ENCODE assay signal across 8 cellular contexts in the genomic region with DNA sequence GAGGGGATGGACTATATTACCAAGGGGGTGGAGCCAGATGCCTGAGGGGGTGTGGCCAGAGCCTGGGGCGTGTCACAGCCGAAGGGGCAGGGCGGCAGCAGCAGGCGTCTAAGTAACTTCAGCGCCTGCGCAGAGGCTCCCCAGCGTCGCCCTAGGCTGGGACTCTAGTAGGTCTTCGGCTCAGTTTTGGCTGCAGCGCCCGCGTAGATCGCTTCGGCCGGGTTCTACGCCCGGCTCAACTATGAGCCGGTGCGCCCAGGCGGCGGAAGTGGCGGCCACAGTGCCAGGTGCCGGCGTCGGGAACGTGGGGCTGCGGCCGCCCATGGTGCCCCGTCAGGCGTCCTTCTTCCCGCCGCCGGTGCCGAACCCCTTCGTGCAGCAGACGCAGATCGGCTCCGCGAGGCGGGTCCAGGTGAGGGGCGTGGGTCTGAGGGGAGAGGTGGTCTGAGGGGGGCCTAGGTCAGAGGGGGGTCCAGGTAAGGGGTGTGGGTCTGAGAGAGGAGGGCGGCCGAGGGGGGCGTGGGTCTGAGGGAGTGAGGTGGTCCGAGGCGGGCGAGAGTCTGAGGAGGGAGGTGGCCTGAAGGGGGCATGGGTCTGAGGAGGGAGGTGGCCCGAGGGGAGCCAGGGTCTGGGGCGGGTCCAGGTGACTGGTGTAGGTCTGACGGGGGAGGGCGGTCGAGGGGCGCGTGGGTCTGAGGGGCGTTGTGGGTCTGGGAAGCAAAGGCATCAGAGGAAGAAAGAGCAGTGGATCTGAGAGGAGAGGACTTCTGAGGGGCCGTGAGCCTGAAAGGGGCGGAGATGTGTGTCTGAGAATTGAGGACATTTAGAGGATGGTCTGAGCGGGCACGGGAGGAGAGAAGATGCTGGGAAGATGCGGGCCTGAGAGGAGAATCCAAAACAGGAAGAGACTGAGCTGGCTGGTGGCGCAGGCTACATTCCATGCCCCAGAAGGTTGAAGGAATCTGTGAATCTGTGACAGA. TPM values are rescaled to one million over a fixed set of nuclear protein-coding genes. Genes with fewer than 3 reads are reported as not detected.
A peak's percentile ranks its signal among the peaks of the same experiment; 100 is the strongest.
DNase-seq lines count a peak whose midpoint lies in the region; ATAC-seq and TF ChIP-seq lines count a peak whose summit lies in the region.

A gene with protein sequence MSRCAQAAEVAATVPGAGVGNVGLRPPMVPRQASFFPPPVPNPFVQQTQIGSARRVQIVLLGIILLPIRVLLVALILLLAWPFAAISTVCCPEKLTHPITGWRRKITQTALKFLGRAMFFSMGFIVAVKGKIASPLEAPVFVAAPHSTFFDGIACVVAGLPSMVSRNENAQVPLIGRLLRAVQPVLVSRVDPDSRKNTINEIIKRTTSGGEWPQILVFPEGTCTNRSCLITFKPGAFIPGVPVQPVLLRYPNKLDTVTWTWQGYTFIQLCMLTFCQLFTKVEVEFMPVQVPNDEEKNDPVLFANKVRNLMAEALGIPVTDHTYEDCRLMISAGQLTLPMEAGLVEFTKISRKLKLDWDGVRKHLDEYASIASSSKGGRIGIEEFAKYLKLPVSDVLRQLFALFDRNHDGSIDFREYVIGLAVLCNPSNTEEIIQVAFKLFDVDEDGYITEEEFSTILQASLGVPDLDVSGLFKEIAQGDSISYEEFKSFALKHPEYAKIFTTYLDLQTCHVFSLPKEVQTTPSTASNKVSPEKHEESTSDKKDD (plus strand): TSS at position 132 of the 980 bp plus-strand sequence. CDS start 110 bp downstream, at position 242.

- no peaks in the 10 kb centered on the region for H3K9me3 ChIP-seq in SK-N-MC (ENCODE audit: low read depth, low read length)

- peaks cover 17% of the 10 kb centered on the region for H3K4me1 Mint-ChIP-seq in chondrocyte (ENCODE audit: low read depth)

- H3K4me3 ChIP-seq in SK-N-MC (peak within 1 kb of the TSS; percentile 77), skeletal muscle cell (ENCODE audit: low read depth, low read length) (peak within 1 kb of the TSS; percentile 73)

- H3K27ac Mint-ChIP-seq in chondrocyte (ENCODE audit: unreplicated experiment): peak within 1 kb of the TSS; percentile 85

- peaks cover 3% of the 10 kb centered on the region for H3K36me3 Mint-ChIP-seq in chondrocyte (ENCODE audit: low read depth)

- DNase-seq in DMS 273 treated with DMSO at 0.1 percent for 48 hours (lab: John Stamatoyannopoulos, UW): peak; percentile 61
- peak; percentile 95 for DNase-seq in HPDE6-E6E7 (ENCODE audit: extremely low spot score)
- DNase-seq in SK-N-MC (ENCODE audit: low read depth, low spot score): peak; percentile 40
- peak; percentile 94 for DNase-seq in chondrocyte (ENCODE audit: low spot score)
- DNase-seq in inferior parietal cortex (ENCODE audit: extremely low spot score): peak; percentile 75
- DNase-seq in skeletal muscle cell (ENCODE audit: low read depth): no peak
- no peak for DNase-seq in stimulated activated naive CD4-positive, alpha-beta T cell treated with Interleukin-2 at 50 U/mL for 16 hours (lab: John Stamatoyannopoulos, UW)

- ATAC-seq in GM21576 (IDR thresholded peaks at IDR 0.05; ENCODE audit: unreplicated experiment): no peak

- peaks cover 11% of the 10 kb centered on the region for H3K9me3 Mint-ChIP-seq in chondrocyte (ENCODE audit: low read depth)

- peak; percentile 24 for TF ChIP-seq CTCF in chondrocyte (IDR thresholded peaks at IDR 0.05)

- H3K4me3 Mint-ChIP-seq in chondrocyte (ENCODE audit: unreplicated experiment): peak within 1 kb of the TSS; percentile 85

- H3K27me3 Mint-ChIP-seq in chondrocyte (ENCODE audit: low read depth): no peaks in the 10 kb centered on the region

- H3K36me3 ChIP-seq in SK-N-MC (ENCODE audit: insufficient read depth, low read length): no peaks in the 10 kb centered on the region

- no peak within 1 kb of the TSS for H3K27ac ChIP-seq in SK-N-MC

- peak within 1 kb of the TSS; percentile 51 for H3K9ac ChIP-seq in SK-N-MC (ENCODE audit: insufficient read length)

RNA-seq across cellular contexts. Expression of the gene that starts here (rescaled TPM):
- 15.2 to 18.7 TPM (median 17.4 TPM) in 3 replicates for total RNA-seq in chondrocyte

Comparison
In these comparisons a context has a peak if more than half of its experiments do, and no peak if none do; other contexts are left out.
1. DNase-seq: peak in DMS 273 treated with DMSO at 0.1 percent for 48 hours (single experiment), HPDE6-E6E7 (single experiment), SK-N-MC (single experiment), chondrocyte (single experiment) and inferior parietal cortex (single experiment); none in skeletal muscle cell (single experiment) and stimulated activated naive CD4-positive, alpha-beta T cell treated with Interleukin-2 at 50 U/mL for 16 hours (single experiment).